ENCODE assay signal across 27 cellular contexts in genomic region chr2:117644403-117644802, GRCh38.
"Had no signal": no experiment of that assay in that cellular context is flagged by ENCODE, and none has a peak within 500 bp of the region (broad histone marks: within the 10 kb centered on the region; RNA-seq: fewer than 3 reads in every experiment).

No MANE protein-coding gene starts in this region.

- DNase-seq: stimulated activated CD4-positive, alpha-beta T cell treated with anti-CD3 and anti-CD28 coated beads, Interleukin-2, amount 100 ng/mL, for 48 hours; stimulated activated CD4-positive, alpha-beta T cell treated with anti-CD3 and anti-CD28 coated beads, Interleukin-4, amount 100 ng/mL, for 1 hour; stimulated activated CD4-positive, alpha-beta T cell treated with anti-CD3 and anti-CD28 coated beads, Interleukin-4, amount 100 ng/mL, for 24 hours; stimulated activated CD4-positive, alpha-beta T cell treated with anti-CD3 and anti-CD28 coated beads, Interleukin-4, amount 100 ng/mL, for 4 hours; stimulated activated CD8-positive, alpha-beta memory T cell treated with anti-CD3 and anti-CD28 coated beads, Interleukin-4, amount 100 ng/mL, for 48 hours; stimulated activated naive B cell treated with anti-CD40 and anti-IgM and Interleukin-4, amounts not matched to agents 10 μg/mL and 1 μg/mL and 100 μg/mL, for 72 hours; stimulated activated naive CD4-positive, alpha-beta T cell; stimulated activated naive CD4-positive, alpha-beta T cell treated with Interleukin-2 at 50 U/mL for 16 hours; stimulated activated naive CD8-positive, alpha-beta T cell treated with anti-CD3 and anti-CD28 coated beads, Interleukin-15, amount 100 ng/mL, for 72 hours; stimulated activated naive CD8-positive, alpha-beta T cell treated with anti-CD3 and anti-CD28 coated beads, Interleukin-15, Interleukin-2, amounts not matched to agents 100 U/mL and 50 U/mL, for 24 hours; stomach; substantia nigra; testis; thyroid gland; tibial artery; transverse colon; trophoblast cell; upper lobe of left lung; upper lobe of right lung; uterus had no signal

- H3K36me3 ChIP-seq: stomach, suprapubic skin, thoracic aorta, thyroid gland, tibial artery, tibial nerve, transverse colon, upper lobe of left lung, upper lobe of right lung, uterus, vagina had no signal

- H3K4me1 ChIP-seq: stomach, suprapubic skin, testis, thyroid gland, tibial artery, tibial nerve, transverse colon, upper lobe of left lung, upper lobe of right lung, uterus, vagina had no signal

- ATAC-seq: stimulated activated effector memory CD8-positive, alpha-beta T cell treated with anti-CD3 and anti-CD28 coated beads, Interleukin-12 subunit alpha, Interleukin-12 subunit beta, amount 100 ng/mL, for 72 hours; stimulated activated memory B cell treated with anti-CD40 and anti-IgM and Interleukin-4, amounts not matched to agents 10 μg/mL and 1 μg/mL and 100 μg/mL, for 72 hours; stimulated activated naive B cell treated with anti-CD40 and anti-IgM and Interleukin-4, amounts not matched to agents 10 μg/mL and 1 μg/mL and 100 μg/mL, for 72 hours; stimulated activated naive CD8-positive, alpha-beta T cell treated with anti-CD3 and anti-CD28 coated beads, Interleukin-15, amount 100 ng/mL, for 72 hours; stimulated activated naive CD8-positive, alpha-beta T cell treated with anti-CD3 and anti-CD28 coated beads, Interleukin-15, Interleukin-2, amounts not matched to agents 100 U/mL and 50 U/mL, for 24 hours; upper lobe of right lung had no signal

- H3K4me3 ChIP-seq: stomach, suprapubic skin, testis, thoracic aorta, thyroid gland, tibial artery, tibial nerve, transverse colon, upper lobe of left lung, upper lobe of right lung, uterus, vagina had no signal

- H3K27ac ChIP-seq: stomach, suprapubic skin, testis, thoracic aorta, thyroid gland, tibial artery, tibial nerve, transverse colon, upper lobe of left lung, upper lobe of right lung, uterus, vagina had no signal

- H3K27me3 ChIP-seq: stomach, suprapubic skin, testis, thyroid gland, tibial artery, tibial nerve, transverse colon, upper lobe of left lung, upper lobe of right lung, uterus, vagina had no signal

- H3K9me3 ChIP-seq: stomach, suprapubic skin, testis, thoracic aorta, thyroid gland, tibial artery, tibial nerve, transverse colon, upper lobe of left lung, upper lobe of right lung, uterus, vagina had no signal

- FAIRE-seq: urothelium cell line had no signal
